1 cellular context compared by ENCODE assay signal in the genomic region with DNA sequence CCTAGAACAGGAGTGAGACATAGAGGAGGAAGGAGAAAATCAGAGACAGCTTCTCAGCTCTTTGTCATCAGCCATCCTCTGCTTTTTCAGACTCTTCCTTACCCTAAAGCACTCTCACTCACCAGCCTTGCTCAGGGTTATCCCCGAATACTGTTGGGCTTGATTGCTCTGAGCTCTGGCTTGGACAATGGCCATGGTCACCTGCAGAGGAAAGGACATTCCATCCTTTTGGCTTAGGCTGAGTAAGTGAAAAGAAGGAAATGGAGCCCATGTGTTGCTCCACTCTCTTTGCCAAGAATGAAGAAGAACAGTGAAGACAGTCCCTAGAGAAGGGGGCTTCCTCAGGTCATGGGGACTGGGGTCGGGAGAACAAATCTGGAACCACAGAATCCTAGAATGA.
TF ChIP-seq lines count a peak whose summit lies in the region.

No MANE protein-coding gene starts in this region.

TF ChIP-seq in H1, 55 proteins besides CTCF, POLR2A, EP300 and RAD21:
- TF ChIP-seq EGR1 (IDR thresholded peaks at IDR 0.05; ENCODE audit: borderline replicate concordance, low read depth, low read length): no peak
- TF ChIP-seq SP1 (IDR thresholded peaks at IDR 0.05; ENCODE audit: low read depth, low read length): no peak
- no peak for TF ChIP-seq KDM5A (IDR thresholded peaks at IDR 0.05; ENCODE audit: low read length)
- TF ChIP-seq GTF2F1 (IDR thresholded peaks at IDR 0.05; ENCODE audit: borderline replicate concordance, low read depth, low read length): no peak
- TF ChIP-seq, protein P1, sequence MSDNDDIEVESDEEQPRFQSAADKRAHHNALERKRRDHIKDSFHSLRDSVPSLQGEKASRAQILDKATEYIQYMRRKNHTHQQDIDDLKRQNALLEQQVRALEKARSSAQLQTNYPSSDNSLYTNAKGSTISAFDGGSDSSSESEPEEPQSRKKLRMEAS (IDR thresholded peaks at IDR 0.05): no peak
- TF ChIP-seq BCL11A (IDR thresholded peaks at IDR 0.05; ENCODE audit: low read depth in 2 of 2, low read length in 2 of 2): no peak
- TF ChIP-seq ZNF274 (IDR thresholded peaks at IDR 0.05; ENCODE audit: borderline replicate concordance, extremely low read depth, low read length): no peak
- TF ChIP-seq, protein P2, sequence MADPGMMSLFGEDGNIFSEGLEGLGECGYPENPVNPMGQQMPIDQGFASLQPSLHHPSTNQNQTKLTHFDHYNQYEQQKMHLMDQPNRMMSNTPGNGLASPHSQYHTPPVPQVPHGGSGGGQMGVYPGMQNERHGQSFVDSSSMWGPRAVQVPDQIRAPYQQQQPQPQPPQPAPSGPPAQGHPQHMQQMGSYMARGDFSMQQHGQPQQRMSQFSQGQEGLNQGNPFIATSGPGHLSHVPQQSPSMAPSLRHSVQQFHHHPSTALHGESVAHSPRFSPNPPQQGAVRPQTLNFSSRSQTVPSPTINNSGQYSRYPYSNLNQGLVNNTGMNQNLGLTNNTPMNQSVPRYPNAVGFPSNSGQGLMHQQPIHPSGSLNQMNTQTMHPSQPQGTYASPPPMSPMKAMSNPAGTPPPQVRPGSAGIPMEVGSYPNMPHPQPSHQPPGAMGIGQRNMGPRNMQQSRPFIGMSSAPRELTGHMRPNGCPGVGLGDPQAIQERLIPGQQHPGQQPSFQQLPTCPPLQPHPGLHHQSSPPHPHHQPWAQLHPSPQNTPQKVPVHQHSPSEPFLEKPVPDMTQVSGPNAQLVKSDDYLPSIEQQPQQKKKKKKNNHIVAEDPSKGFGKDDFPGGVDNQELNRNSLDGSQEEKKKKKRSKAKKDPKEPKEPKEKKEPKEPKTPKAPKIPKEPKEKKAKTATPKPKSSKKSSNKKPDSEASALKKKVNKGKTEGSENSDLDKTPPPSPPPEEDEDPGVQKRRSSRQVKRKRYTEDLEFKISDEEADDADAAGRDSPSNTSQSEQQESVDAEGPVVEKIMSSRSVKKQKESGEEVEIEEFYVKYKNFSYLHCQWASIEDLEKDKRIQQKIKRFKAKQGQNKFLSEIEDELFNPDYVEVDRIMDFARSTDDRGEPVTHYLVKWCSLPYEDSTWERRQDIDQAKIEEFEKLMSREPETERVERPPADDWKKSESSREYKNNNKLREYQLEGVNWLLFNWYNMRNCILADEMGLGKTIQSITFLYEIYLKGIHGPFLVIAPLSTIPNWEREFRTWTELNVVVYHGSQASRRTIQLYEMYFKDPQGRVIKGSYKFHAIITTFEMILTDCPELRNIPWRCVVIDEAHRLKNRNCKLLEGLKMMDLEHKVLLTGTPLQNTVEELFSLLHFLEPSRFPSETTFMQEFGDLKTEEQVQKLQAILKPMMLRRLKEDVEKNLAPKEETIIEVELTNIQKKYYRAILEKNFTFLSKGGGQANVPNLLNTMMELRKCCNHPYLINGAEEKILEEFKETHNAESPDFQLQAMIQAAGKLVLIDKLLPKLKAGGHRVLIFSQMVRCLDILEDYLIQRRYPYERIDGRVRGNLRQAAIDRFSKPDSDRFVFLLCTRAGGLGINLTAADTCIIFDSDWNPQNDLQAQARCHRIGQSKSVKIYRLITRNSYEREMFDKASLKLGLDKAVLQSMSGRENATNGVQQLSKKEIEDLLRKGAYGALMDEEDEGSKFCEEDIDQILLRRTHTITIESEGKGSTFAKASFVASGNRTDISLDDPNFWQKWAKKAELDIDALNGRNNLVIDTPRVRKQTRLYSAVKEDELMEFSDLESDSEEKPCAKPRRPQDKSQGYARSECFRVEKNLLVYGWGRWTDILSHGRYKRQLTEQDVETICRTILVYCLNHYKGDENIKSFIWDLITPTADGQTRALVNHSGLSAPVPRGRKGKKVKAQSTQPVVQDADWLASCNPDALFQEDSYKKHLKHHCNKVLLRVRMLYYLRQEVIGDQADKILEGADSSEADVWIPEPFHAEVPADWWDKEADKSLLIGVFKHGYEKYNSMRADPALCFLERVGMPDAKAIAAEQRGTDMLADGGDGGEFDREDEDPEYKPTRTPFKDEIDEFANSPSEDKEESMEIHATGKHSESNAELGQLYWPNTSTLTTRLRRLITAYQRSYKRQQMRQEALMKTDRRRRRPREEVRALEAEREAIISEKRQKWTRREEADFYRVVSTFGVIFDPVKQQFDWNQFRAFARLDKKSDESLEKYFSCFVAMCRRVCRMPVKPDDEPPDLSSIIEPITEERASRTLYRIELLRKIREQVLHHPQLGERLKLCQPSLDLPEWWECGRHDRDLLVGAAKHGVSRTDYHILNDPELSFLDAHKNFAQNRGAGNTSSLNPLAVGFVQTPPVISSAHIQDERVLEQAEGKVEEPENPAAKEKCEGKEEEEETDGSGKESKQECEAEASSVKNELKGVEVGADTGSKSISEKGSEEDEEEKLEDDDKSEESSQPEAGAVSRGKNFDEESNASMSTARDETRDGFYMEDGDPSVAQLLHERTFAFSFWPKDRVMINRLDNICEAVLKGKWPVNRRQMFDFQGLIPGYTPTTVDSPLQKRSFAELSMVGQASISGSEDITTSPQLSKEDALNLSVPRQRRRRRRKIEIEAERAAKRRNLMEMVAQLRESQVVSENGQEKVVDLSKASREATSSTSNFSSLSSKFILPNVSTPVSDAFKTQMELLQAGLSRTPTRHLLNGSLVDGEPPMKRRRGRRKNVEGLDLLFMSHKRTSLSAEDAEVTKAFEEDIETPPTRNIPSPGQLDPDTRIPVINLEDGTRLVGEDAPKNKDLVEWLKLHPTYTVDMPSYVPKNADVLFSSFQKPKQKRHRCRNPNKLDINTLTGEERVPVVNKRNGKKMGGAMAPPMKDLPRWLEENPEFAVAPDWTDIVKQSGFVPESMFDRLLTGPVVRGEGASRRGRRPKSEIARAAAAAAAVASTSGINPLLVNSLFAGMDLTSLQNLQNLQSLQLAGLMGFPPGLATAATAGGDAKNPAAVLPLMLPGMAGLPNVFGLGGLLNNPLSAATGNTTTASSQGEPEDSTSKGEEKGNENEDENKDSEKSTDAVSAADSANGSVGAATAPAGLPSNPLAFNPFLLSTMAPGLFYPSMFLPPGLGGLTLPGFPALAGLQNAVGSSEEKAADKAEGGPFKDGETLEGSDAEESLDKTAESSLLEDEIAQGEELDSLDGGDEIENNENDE (IDR thresholded peaks at IDR 0.05; ENCODE audit: insufficient replicate concordance, low read length): no peak
- no peak for TF ChIP-seq SP4 (IDR thresholded peaks at IDR 0.05; ENCODE audit: low read length)
- TF ChIP-seq NRF1 (IDR thresholded peaks at IDR 0.05; ENCODE audit: low read depth, low read length): no peak
- TF ChIP-seq RFX5 (IDR thresholded peaks at IDR 0.05; ENCODE audit: borderline replicate concordance, low read depth, low read length): no peak
- TF ChIP-seq JUN (IDR thresholded peaks at IDR 0.05; ENCODE audit: low read depth, low read length): no peak
- TF ChIP-seq RBBP5 (IDR thresholded peaks at IDR 0.05; ENCODE audit: borderline replicate concordance, low read depth, low read length): no peak
- no peak for TF ChIP-seq KDM4A (IDR thresholded peaks at IDR 0.05; ENCODE audit: low read depth, low read length, severe bottlenecking)
